In genomic region chr21:42520628-42521253, GRCh38 we compare ENCODE assay signal across 19 cellular contexts. TPM values are rescaled to one million over a fixed set of nuclear protein-coding genes. Genes with fewer than 3 reads are reported as not detected.
DNase-seq lines count a peak whose midpoint lies in the region; ATAC-seq, FAIRE-seq and TF ChIP-seq lines count a peak whose summit lies in the region.
"Had no signal": no experiment of that assay in that cellular context is flagged by ENCODE, and none has a peak within 500 bp of the region (broad histone marks: within the 10 kb centered on the region; RNA-seq: fewer than 3 reads in every experiment).

No MANE protein-coding gene starts in this region.

- H3K4me1 Mint-ChIP-seq in Calu3 (ENCODE audit: low read depth, unreplicated experiment): peaks cover 54% of the 10 kb centered on the region
- H3K4me1 Mint-ChIP-seq in activated CD4-positive, alpha-beta memory T cell treated with anti-CD3 and anti-CD28 coated beads for 36 hours (ENCODE audit: low read depth): peaks cover 45% of the 10 kb centered on the region

- intact Hi-C loops in heart right ventricle (cut with DNase I) (no loop called here), Right ventricle myocardium inferior (cut with DNase I) (loop anchor here (10.0 kb wide), 1 partner anchor 286 kb away; no protein-coding TSS in a partner anchor), K562 (cut with micrococcal nuclease) (loop anchor here (10.0 kb wide), 1 partner anchor 54 kb away; no protein-coding TSS in a partner anchor), Calu3 (cut with micrococcal nuclease; ENCODE audit: unreplicated experiment) (no loop called here)
- intact Hi-C loops in activated CD4-positive, alpha-beta memory T cell treated with anti-CD3 and anti-CD28 coated beads for 36 hours (cut with micrococcal nuclease): loop anchor here (10.0 kb wide), 1 partner anchor 376 kb away; no protein-coding TSS in a partner anchor

- 84 to 88% methylated on average over 18 of the region's 18 CpGs for WGBS in heart right ventricle, 2 donors
- 3% methylated on average over 18 of the region's 18 CpGs for WGBS in K562 (ENCODE audit: insufficient coverage, low coverage, missing lambda C conversion rate)

- DNase-seq in heart right ventricle (no peak), Right ventricle myocardium inferior (ENCODE audit: missing footprints) (no peak), K562 (ENCODE audit: extremely low read depth in 1 of 4, low spot score in 3 of 4) (peak; percentile 64 to 68 (median 66)), left kidney (ENCODE audit: low read depth, low spot score) (peak; percentile 46), NCI-H2171 treated with DMSO at 0.1 percent for 48 hours (lab: John Stamatoyannopoulos, UW) (no peak), Calu3 (no peak), NCI-H1048 (lab: John Stamatoyannopoulos, UW) (no peak)
- DNase-seq in activated CD4-positive, alpha-beta memory T cell treated with anti-CD3 and anti-CD28 coated beads for 36 hours: no peak
- DNase-seq: activated CD8-positive, alpha-beta memory T cell treated with anti-CD3 and anti-CD28 coated beads, Interleukin-2, amount 10 ng/mL, durations not matched to agents 7 days and 5 days; activated naive CD4-positive, alpha-beta T cell treated with anti-CD3 and anti-CD28 coated beads, Interleukin-2, amount 10 ng/mL, durations not matched to agents 7 days and 5 days; central memory CD4-positive, alpha-beta T cell; DMS 273 treated with DMSO at 0.1 percent for 48 hours; lower lobe of right lung; MG63; NCI-H2081; NK-92 treated with Interleukin-12 subunit alpha and Interleukin-12 subunit beta, amount 100 ng/mL, for 24 hours had no signal

- H4K20me1 ChIP-seq in K562 (replicated peaks; ENCODE audit: control insufficient read depth, insufficient read depth, low read length): peaks cover 6% of the 10 kb centered on the region; the same call in 1 of the 2 replicates

- H3K36me3 Mint-ChIP-seq in Calu3 (ENCODE audit: insufficient read depth, unreplicated experiment): peaks cover 39% of the 10 kb centered on the region
- H3K36me3 Mint-ChIP-seq in activated CD4-positive, alpha-beta memory T cell treated with anti-CD3 and anti-CD28 coated beads for 36 hours: peaks cover 38% of the 10 kb centered on the region

- in situ Hi-C loops in K562 (cut with MboI): no loop called here

- CTCF ChIA-PET in K562 (lab: Yijun Ruan, JAX; ENCODE audit: low intra/inter-chr PET ratio) (no interaction called here), Calu3 (lab: Charles Lee) (no interaction called here)
- CTCF ChIA-PET in activated CD4-positive, alpha-beta memory T cell treated with anti-CD3 and anti-CD28 coated beads for 36 hours (lab: Charles Lee): no interaction called here

- H3K27me3 Mint-ChIP-seq in Calu3 (ENCODE audit: unreplicated experiment): no peaks in the 10 kb centered on the region
- no peaks in the 10 kb centered on the region for H3K27me3 Mint-ChIP-seq in activated CD4-positive, alpha-beta memory T cell treated with anti-CD3 and anti-CD28 coated beads for 36 hours
- H3K27me3 Mint-ChIP-seq: activated CD8-positive, alpha-beta memory T cell treated with anti-CD3 and anti-CD28 coated beads, Interleukin-2, amount 10 ng/mL, durations not matched to agents 7 days and 5 days; activated naive CD4-positive, alpha-beta T cell treated with anti-CD3 and anti-CD28 coated beads, Interleukin-2, amount 10 ng/mL, durations not matched to agents 7 days and 5 days had no signal

- no peaks in the 10 kb centered on the region for H3K9me1 ChIP-seq in K562 (ENCODE audit: control insufficient read depth, insufficient read depth, low read length)

- H3K36me3 ChIP-seq in heart right ventricle (peaks cover 0 to 65% (median 0%) of the 10 kb centered on the region in 9 donors), K562 (ENCODE audit: control insufficient read depth, insufficient read depth, low read length) (no peaks in the 10 kb centered on the region)
- H3K36me3 ChIP-seq: SJSA1 had no signal

- peak in 1 of 2 experiments; percentile 41; a peak in 2 of 4 replicates for TF ChIP-seq RAD21 in K562 (CRISPR knock-in tag; conservative IDR thresholded peaks at IDR 0.05 in 1 of 2, IDR thresholded peaks at IDR 0.05 in 1 of 2)

- H3K27ac ChIP-seq in heart right ventricle (no peak overlapping the region), K562 (ENCODE audit: extremely low read depth, low read depth, low read length) (no peak overlapping the region)
- H3K27ac ChIP-seq: lower lobe of right lung, neutrophil, SJSA1 had no signal

- POLR2A ChIA-PET in K562 (lab: Yijun Ruan, JAX): interaction anchor here (1.9 kb wide), 1 partner anchor 8 kb away, joined by 7 read pairs; no protein-coding TSS in a partner anchor
- POLR2A ChIA-PET in activated CD4-positive, alpha-beta memory T cell treated with anti-CD3 and anti-CD28 coated beads for 36 hours (lab: Charles Lee): no interaction called here

- ATAC-seq in heart right ventricle: peak in 1 of 8 donors; percentile 19
- ATAC-seq in Right ventricle myocardium inferior: no peak
- peak; percentile 91 for ATAC-seq in K562
- ATAC-seq: activated CD8-positive, alpha-beta memory T cell treated with anti-CD3 and anti-CD28 coated beads, Interleukin-2, amount 10 ng/mL, durations not matched to agents 7 days and 5 days; esophagus mucosa; lower lobe of right lung had no signal

- no peak overlapping the region for H3K9ac ChIP-seq in K562 (ENCODE audit: insufficient read depth in 1 of 2, low read depth in 2 of 2, low read length in 2 of 2)

- peak; percentile 62 for FAIRE-seq in K562 (lab: Jason Lieb, UNC)

- H3K9me3 ChIP-seq in heart right ventricle (no peaks in the 10 kb centered on the region), K562 (replicated peaks; ENCODE audit: control insufficient read depth, insufficient read depth, low read depth, low read length) (no peaks in the 10 kb centered on the region)
- H3K9me3 ChIP-seq: lower lobe of right lung, MG63, neutrophil, SJSA1 had no signal

- H3K4me1 ChIP-seq in heart right ventricle (peaks cover 0 to 31% (median 19%) of the 10 kb centered on the region in 9 donors), K562 (replicated peaks in 1 of 2; ENCODE audit: control insufficient read depth in 2 of 2, insufficient read depth in 2 of 2, low read length in 2 of 2) (peaks cover 0 to 4% of the 10 kb centered on the region in 2 experiments; a peak in 1 of 5 replicates)

- BruUV-seq in K562 (replicated peaks; lab: Mats Ljungman, UMichigan): no TSS peak
- BruUV-seq in Calu3 (replicated peaks; lab: Mats Ljungman, UMichigan): no TSS peak

- no peaks in the 10 kb centered on the region for H3K79me2 ChIP-seq in K562 (ENCODE audit: control insufficient read depth, insufficient read depth, low read length)

- H3K9me3 Mint-ChIP-seq in Calu3 (ENCODE audit: low read depth, unreplicated experiment): no peaks in the 10 kb centered on the region
- no peaks in the 10 kb centered on the region for H3K9me3 Mint-ChIP-seq in activated CD4-positive, alpha-beta memory T cell treated with anti-CD3 and anti-CD28 coated beads for 36 hours
- H3K9me3 Mint-ChIP-seq: activated naive CD4-positive, alpha-beta T cell treated with anti-CD3 and anti-CD28 coated beads, Interleukin-2, amount 10 ng/mL, durations not matched to agents 7 days and 5 days had no signal

- no peak overlapping the region for H2AFZ ChIP-seq in K562 (ENCODE audit: low read depth, low read length)

- H3K4me3 ChIP-seq in heart right ventricle: no peak overlapping the region
- H3K4me3 ChIP-seq in K562: no peak overlapping the region
- H3K4me3 ChIP-seq: lower lobe of right lung, MG63, SJSA1 had no signal

- no peak for TF ChIP-seq EP300 in K562 (IDR thresholded peaks at IDR 0.05; ENCODE audit: low read length)

- H3K27ac Mint-ChIP-seq in Calu3 (ENCODE audit: unreplicated experiment): no peak overlapping the region
- H3K27ac Mint-ChIP-seq in activated CD4-positive, alpha-beta memory T cell treated with anti-CD3 and anti-CD28 coated beads for 36 hours: no peak overlapping the region
- H3K27ac Mint-ChIP-seq: activated CD8-positive, alpha-beta memory T cell treated with anti-CD3 and anti-CD28 coated beads, Interleukin-2, amount 10 ng/mL, durations not matched to agents 7 days and 5 days; activated naive CD4-positive, alpha-beta T cell treated with anti-CD3 and anti-CD28 coated beads, Interleukin-2, amount 10 ng/mL, durations not matched to agents 7 days and 5 days had no signal

- no peak for TF ChIP-seq POLR2A in K562 (conservative IDR thresholded peaks at IDR 0.05)

- no peak overlapping the region for H3K4me2 ChIP-seq in K562 (ENCODE audit: insufficient read depth, low read length)

- H3K4me3 Mint-ChIP-seq in Calu3 (ENCODE audit: low read depth, unreplicated experiment): no peak overlapping the region
- H3K4me3 Mint-ChIP-seq in activated CD4-positive, alpha-beta memory T cell treated with anti-CD3 and anti-CD28 coated beads for 36 hours: no peak overlapping the region
- H3K4me3 Mint-ChIP-seq: activated CD8-positive, alpha-beta memory T cell treated with anti-CD3 and anti-CD28 coated beads, Interleukin-2, amount 10 ng/mL, durations not matched to agents 7 days and 5 days; activated naive CD4-positive, alpha-beta T cell treated with anti-CD3 and anti-CD28 coated beads, Interleukin-2, amount 10 ng/mL, durations not matched to agents 7 days and 5 days had no signal

- no peaks in the 10 kb centered on the region for H3K27me3 ChIP-seq in heart right ventricle
- H3K27me3 ChIP-seq in K562 (ENCODE audit: control insufficient read depth in 2 of 2, insufficient read depth in 2 of 2, low read length in 2 of 2): peaks cover 70 to 85% of the 10 kb centered on the region in 2 experiments
- H3K27me3 ChIP-seq: MG63, neutrophil, SJSA1 had no signal

- peak in 5 of 9 donors; percentile 8 to 43 (median 17) for TF ChIP-seq CTCF in heart right ventricle (IDR thresholded peaks at IDR 0.05)
- peak; percentile 69 to 88 (median 77) for TF ChIP-seq CTCF in K562 (IDR thresholded peaks at IDR 0.05 in 2 of 3, conservative IDR thresholded peaks at IDR 0.05 in 1 of 3; ENCODE audit: insufficient read depth in 2 of 3, low read depth in 1 of 3, low read length in 3 of 3)
- no peak for TF ChIP-seq CTCF in Calu3 (IDR thresholded peaks at IDR 0.05; ENCODE audit: unreplicated experiment)

RNA-seq across cellular contexts. Expression of gene SLC37A1, which starts 7.1 kb away (rescaled TPM):
- total RNA-seq in heart right ventricle (10 to 100 TPM in 1 of 10 donors, 1 to 10 TPM in 9; 3.7 to 13.2 (median 5.7) TPM), Right ventricle myocardium inferior (3.0 TPM), K562 (2014; rRNA removed) (0.33 and 1.4 TPM in 2 replicates), K562 (2014; rRNA removed; fragmentation: Illumina TruSeq; extraction: Trizol) (0.10 and 0.15 TPM in 2 replicates), K562 (2015; rRNA removed; fragmentation: Illumina TruSeq; extraction: Trizol) (0.40 and 0.79 TPM in 2 replicates), K562 (2021) (0.40 and 0.60 TPM in 2 replicates), Calu3 (2022) (24.9 and 30.9 TPM in 2 replicates)
- polyA plus RNA-seq in heart right ventricle (1 to 10 TPM; 1.8 to 2.6 TPM), K562 (2011; rRNA removed) (3.4 and 4.5 TPM in 2 replicates), K562 (2014; fragmentation: Illumina TruSeq; extraction: Trizol) (0.45 and 0.65 TPM in 2 replicates), K562 (2014; fragmentation: Nextera tagmentation; extraction: Ambion mirVana) (under 1 TPM; 0.06 to 0.20 TPM), K562 (2014; rRNA removed) (0.09 and 0.24 TPM in 2 replicates)
- total RNA-seq in K562 (2011; cell fraction: chromatin; rRNA removed; ENCODE audit: low replicate concordance): 4.6 and 9.1 TPM in 2 replicates
- total RNA-seq in K562 (2011; cell fraction: nucleolus; rRNA removed): 5.5 and 5.9 TPM in 2 replicates
- 5.6 and 6.5 TPM in 2 replicates for total RNA-seq in K562 (2011; cell fraction: nucleoplasm; rRNA removed)
- 2.8 and 3.2 TPM in 2 replicates for polyA plus RNA-seq in K562 (2011; cell fraction: cytosol; rRNA removed)
- 10.8 and 11.2 TPM in 2 replicates for polyA plus RNA-seq in K562 (2011; cell fraction: nucleus; rRNA removed)
- 0.43 and 1.8 TPM in 2 replicates for polyA plus RNA-seq in K562 (2012)
- 3.8 and 6.7 TPM in 2 replicates for polyA minus RNA-seq in K562 (2011; rRNA and poly(A)+ RNA removed)
- polyA minus RNA-seq in K562 (2011; cell fraction: cytosol; rRNA and poly(A)+ RNA removed): 2.5 and 2.6 TPM in 2 replicates
- polyA minus RNA-seq in K562 (2011; cell fraction: nucleus; rRNA and poly(A)+ RNA removed): 8.3 and 11.8 TPM in 2 replicates
- total RNA-seq in activated CD4-positive, alpha-beta memory T cell treated with anti-CD3 and anti-CD28 coated beads for 36 hours: 10 to 100 TPM; 21.1 to 21.2 TPM

RNA-seq across cellular contexts. Expression of gene RSPH1, which starts 24.7 kb away (rescaled TPM):
- total RNA-seq in heart right ventricle (under 1 TPM in 2 of 10 donors, not detected in 8; 0.20 to 0.36 TPM), Right ventricle myocardium inferior (not detected), K562 (2014; rRNA removed) (not detected in 2 replicates), K562 (2014; rRNA removed; fragmentation: Illumina TruSeq; extraction: Trizol) (not detected in 2 replicates), K562 (2015; rRNA removed; fragmentation: Illumina TruSeq; extraction: Trizol) (not detected in 2 replicates), K562 (2021) (not detected in 2 replicates), Calu3 (2022) (2.2 and 3.3 TPM in 2 replicates)
- polyA plus RNA-seq in heart right ventricle (under 1 TPM in 1 of 2 donors, not detected in 1; 0.06 TPM), K562 (2011; rRNA removed) (0.17 TPM in 1 of 2 replicates, not detected in the other), K562 (2014; fragmentation: Illumina TruSeq; extraction: Trizol) (not detected in 2 replicates), K562 (2014; fragmentation: Nextera tagmentation; extraction: Ambion mirVana) (not detected), K562 (2014; rRNA removed) (not detected in 2 replicates)
- total RNA-seq in K562 (2011; cell fraction: chromatin; rRNA removed; ENCODE audit: low replicate concordance): 0.16 TPM in 1 of 2 replicates, not detected in the other
- total RNA-seq in K562 (2011; cell fraction: nucleolus; rRNA removed): not detected in 2 replicates
- 0.15 TPM in 1 of 2 replicates, not detected in the other for total RNA-seq in K562 (2011; cell fraction: nucleoplasm; rRNA removed)
- polyA plus RNA-seq in K562 (2011; cell fraction: cytosol; rRNA removed): 0.01 TPM in 1 of 2 replicates, not detected in the other
- polyA plus RNA-seq in K562 (2011; cell fraction: nucleus; rRNA removed): 0.07 TPM in 1 of 2 replicates, not detected in the other
- 0.18 TPM in 1 of 2 replicates, not detected in the other for polyA plus RNA-seq in K562 (2012)
- 0.07 TPM in 1 of 2 replicates, not detected in the other for polyA minus RNA-seq in K562 (2011; rRNA and poly(A)+ RNA removed)
- not detected in 2 replicates for polyA minus RNA-seq in K562 (2011; cell fraction: cytosol; rRNA and poly(A)+ RNA removed)
- not detected in 2 replicates for polyA minus RNA-seq in K562 (2011; cell fraction: nucleus; rRNA and poly(A)+ RNA removed)
- total RNA-seq in activated CD4-positive, alpha-beta memory T cell treated with anti-CD3 and anti-CD28 coated beads for 36 hours: under 1 TPM; 0.38 to 0.53 TPM
- total RNA-seq: activated CD8-positive, alpha-beta memory T cell treated with anti-CD3 and anti-CD28 coated beads, Interleukin-2, amount 10 ng/mL, durations not matched to agents 7 days and 5 days; SJSA1 had no signal

Comparison
In these comparisons a context has a peak if more than half of its experiments do, and no peak if none do; other contexts are left out.
1. intact Hi-C loops: an anchor here in Right ventricle myocardium inferior (10.0 kb wide), K562 (10.0 kb wide) and activated CD4-positive, alpha-beta memory T cell treated with anti-CD3 and anti-CD28 coated beads for 36 hours (10.0 kb wide); none called in heart right ventricle and Calu3.
2. DNase-seq: peak in K562 (4 of 4) and left kidney (single experiment); none in heart right ventricle (0 of 2), Right ventricle myocardium inferior (single experiment), NCI-H2171 treated with DMSO at 0.1 percent for 48 hours (single experiment), Calu3 (single experiment), NCI-H1048 (single experiment) and activated CD4-positive, alpha-beta memory T cell treated with anti-CD3 and anti-CD28 coated beads for 36 hours (single experiment).